Comparison of ENCODE assay signal across 33 cellular contexts in the genomic region with DNA sequence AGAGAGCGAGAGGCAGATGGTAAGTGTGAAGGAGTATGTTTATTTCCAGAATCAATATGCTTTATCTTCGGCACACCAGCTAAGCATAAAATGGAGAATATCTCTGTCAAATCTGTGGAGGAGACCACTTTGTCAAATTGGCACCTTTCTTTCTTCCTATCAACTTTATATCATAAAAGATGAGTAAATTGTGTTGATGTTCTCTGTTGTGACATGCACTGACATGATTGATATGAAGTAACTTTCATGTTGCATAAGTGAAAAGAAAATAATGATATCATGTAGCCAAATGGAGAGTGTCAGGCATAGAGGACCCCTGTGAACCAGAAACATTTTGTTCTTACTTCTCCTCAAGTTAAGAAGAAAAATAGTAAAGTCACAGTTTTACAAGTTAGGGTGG.
"Had no signal": no experiment of that assay in that cellular context is flagged by ENCODE, and none has a peak within 500 bp of the region (broad histone marks: within the 10 kb centered on the region; RNA-seq: fewer than 3 reads in every experiment).

No MANE protein-coding gene starts in this region.

- H3K27ac Mint-ChIP-seq: activated CD4-positive, alpha-beta memory T cell treated with anti-CD3 and anti-CD28 coated beads, Interleukin-2, amount 10 ng/mL, durations not matched to agents 7 days and 5 days; activated CD4-positive, alpha-beta T cell treated with anti-CD3 and anti-CD28 coated beads for 36 hours; activated CD4-positive, alpha-beta T cell treated with anti-CD3 and anti-CD28 coated beads, Interleukin-2, amount 10 ng/mL, durations not matched to agents 7 days and 5 days; activated CD8-positive, alpha-beta memory T cell treated with anti-CD3 and anti-CD28 coated beads, Interleukin-2, amount 10 ng/mL, durations not matched to agents 7 days and 5 days; activated CD8-positive, alpha-beta T cell treated with anti-CD3 and anti-CD28 coated beads, Interleukin-2, amount 10 ng/mL, durations not matched to agents 7 days and 5 days; activated naive CD4-positive, alpha-beta T cell treated with anti-CD3 and anti-CD28 coated beads, Interleukin-2, amount 10 ng/mL, durations not matched to agents 7 days and 5 days; activated naive CD4-positive, alpha-beta T cell treated with anti-CD3 and anti-CD28 coated beads, Interleukin-2, amount 50 U/mL, for 24 hours; activated naive CD8-positive, alpha-beta T cell treated with anti-CD3 and anti-CD28 coated beads for 36 hours; activated T-cell treated with anti-CD3 and anti-CD28 coated beads, Interleukin-2, amount 50 U/mL, for 24 hours; activated T-helper 2 cell treated with anti-CD3 and anti-CD28 coated beads, Interferon-gamma antibody, Interleukin-2, Interleukin-4, amounts not matched to agents 10 μg/mL and 5 μg/mL and 100 μg/mL, durations not matched to agents 14 hours and 24 hours and 36 hours; T-helper 1 cell treated with Interleukin-12 subunit alpha and Interleukin-12 subunit beta and Interleukin-4 antibody, amounts not matched to agents 30 μg/mL and 1 μg/mL, for 36 hours; T-helper 2 cell treated with Interferon-gamma antibody and Interleukin-4, amounts not matched to agents 5 μg/mL and 100 μg/mL, for 36 hours had no signal

- ATAC-seq: activated CD4-positive, alpha-beta T cell treated with anti-CD3 and anti-CD28 coated beads for 36 hours; activated CD4-positive, CD25-positive, alpha-beta regulatory T cell treated with anti-CD3 and anti-CD28 coated beads, Interleukin-2, amount 50 U/mL, for 24 hours; activated CD8-positive, alpha-beta memory T cell treated with anti-CD3 and anti-CD28 coated beads, Interleukin-2, amount 10 ng/mL, durations not matched to agents 7 days and 5 days; activated CD8-positive, alpha-beta T cell treated with anti-CD3 and anti-CD28 coated beads, Interleukin-2, amount 10 ng/mL, durations not matched to agents 7 days and 5 days; body of pancreas had no signal

- H3K4me3 Mint-ChIP-seq: activated CD4-positive, alpha-beta memory T cell treated with anti-CD3 and anti-CD28 coated beads, Interleukin-2, amount 10 ng/mL, durations not matched to agents 7 days and 5 days; activated CD4-positive, alpha-beta T cell treated with anti-CD3 and anti-CD28 coated beads for 36 hours; activated CD4-positive, alpha-beta T cell treated with anti-CD3 and anti-CD28 coated beads, Interleukin-2, amount 10 ng/mL, durations not matched to agents 7 days and 5 days; activated CD8-positive, alpha-beta memory T cell treated with anti-CD3 and anti-CD28 coated beads, Interleukin-2, amount 10 ng/mL, durations not matched to agents 7 days and 5 days; activated CD8-positive, alpha-beta T cell treated with anti-CD3 and anti-CD28 coated beads, Interleukin-2, amount 10 ng/mL, durations not matched to agents 7 days and 5 days; activated naive CD4-positive, alpha-beta T cell treated with anti-CD3 and anti-CD28 coated beads, Interleukin-2, amount 10 ng/mL, durations not matched to agents 7 days and 5 days; activated naive CD4-positive, alpha-beta T cell treated with anti-CD3 and anti-CD28 coated beads, Interleukin-2, amount 50 U/mL, for 24 hours; activated naive CD8-positive, alpha-beta T cell treated with anti-CD3 and anti-CD28 coated beads for 36 hours; activated T-cell treated with anti-CD3 and anti-CD28 coated beads, Interleukin-2, amount 50 U/mL, for 24 hours; T-helper 1 cell treated with Interleukin-12 subunit alpha and Interleukin-12 subunit beta and Interleukin-4 antibody, amounts not matched to agents 30 μg/mL and 1 μg/mL, for 36 hours; T-helper 2 cell treated with Interferon-gamma antibody and Interleukin-4, amounts not matched to agents 5 μg/mL and 100 μg/mL, for 36 hours had no signal

- H3K36me3 ChIP-seq: adrenal gland, brain microvascular endothelial cell had no signal

- H3K27ac ChIP-seq: adrenal gland, body of pancreas, brain microvascular endothelial cell, VCaP had no signal

- H3K9me3 ChIP-seq: adrenal gland, body of pancreas had no signal

- H3K4me3 ChIP-seq: adrenal gland, body of pancreas had no signal

- H3K36me3 Mint-ChIP-seq: activated CD8-positive, alpha-beta memory T cell treated with anti-CD3 and anti-CD28 coated beads, Interleukin-2, amount 10 ng/mL, durations not matched to agents 7 days and 5 days; activated naive CD4-positive, alpha-beta T cell treated with anti-CD3 and anti-CD28 coated beads, Interleukin-2, amount 10 ng/mL, durations not matched to agents 7 days and 5 days; activated naive CD4-positive, alpha-beta T cell treated with anti-CD3 and anti-CD28 coated beads, Interleukin-2, amount 50 U/mL, for 24 hours; activated naive CD8-positive, alpha-beta T cell treated with anti-CD3 and anti-CD28 coated beads for 36 hours had no signal

- H3K4me1 ChIP-seq: adrenal gland, body of pancreas had no signal

- H3K27me3 Mint-ChIP-seq: activated CD4-positive, alpha-beta memory T cell treated with anti-CD3 and anti-CD28 coated beads, Interleukin-2, amount 10 ng/mL, durations not matched to agents 7 days and 5 days; activated CD4-positive, alpha-beta T cell treated with anti-CD3 and anti-CD28 coated beads for 36 hours; activated CD4-positive, alpha-beta T cell treated with anti-CD3 and anti-CD28 coated beads, Interleukin-2, amount 10 ng/mL, durations not matched to agents 7 days and 5 days; activated CD8-positive, alpha-beta memory T cell treated with anti-CD3 and anti-CD28 coated beads, Interleukin-2, amount 10 ng/mL, durations not matched to agents 7 days and 5 days; activated naive CD4-positive, alpha-beta T cell treated with anti-CD3 and anti-CD28 coated beads, Interleukin-2, amount 10 ng/mL, durations not matched to agents 7 days and 5 days; activated naive CD4-positive, alpha-beta T cell treated with anti-CD3 and anti-CD28 coated beads, Interleukin-2, amount 50 U/mL, for 24 hours; activated naive CD8-positive, alpha-beta T cell treated with anti-CD3 and anti-CD28 coated beads for 36 hours; activated T-cell treated with anti-CD3 and anti-CD28 coated beads, Interleukin-2, amount 50 U/mL, for 24 hours had no signal

- H3K27me3 ChIP-seq: adrenal gland, body of pancreas, brain microvascular endothelial cell had no signal

- H3K4me1 Mint-ChIP-seq: activated CD4-positive, alpha-beta memory T cell treated with anti-CD3 and anti-CD28 coated beads, Interleukin-2, amount 10 ng/mL, durations not matched to agents 7 days and 5 days; activated CD4-positive, alpha-beta T cell treated with anti-CD3 and anti-CD28 coated beads for 36 hours; activated CD4-positive, alpha-beta T cell treated with anti-CD3 and anti-CD28 coated beads, Interleukin-2, amount 10 ng/mL, durations not matched to agents 7 days and 5 days; activated CD8-positive, alpha-beta memory T cell treated with anti-CD3 and anti-CD28 coated beads, Interleukin-2, amount 10 ng/mL, durations not matched to agents 7 days and 5 days; activated naive CD4-positive, alpha-beta T cell treated with anti-CD3 and anti-CD28 coated beads, Interleukin-2, amount 10 ng/mL, durations not matched to agents 7 days and 5 days; activated naive CD4-positive, alpha-beta T cell treated with anti-CD3 and anti-CD28 coated beads, Interleukin-2, amount 50 U/mL, for 24 hours; activated naive CD8-positive, alpha-beta T cell treated with anti-CD3 and anti-CD28 coated beads for 36 hours had no signal

- H3K9me3 Mint-ChIP-seq: activated naive CD8-positive, alpha-beta T cell treated with anti-CD3 and anti-CD28 coated beads for 36 hours; T-helper 1 cell treated with Interleukin-12 subunit alpha and Interleukin-12 subunit beta and Interleukin-4 antibody, amounts not matched to agents 30 μg/mL and 1 μg/mL, for 36 hours had no signal

- DNase-seq: activated CD4-positive, alpha-beta memory T cell treated with anti-CD3 and anti-CD28 coated beads, Interleukin-2, amount 10 ng/mL, durations not matched to agents 7 days and 5 days; activated CD4-positive, alpha-beta T cell treated with anti-CD3 and anti-CD28 coated beads for 1 hour; activated CD4-positive, alpha-beta T cell treated with anti-CD3 and anti-CD28 coated beads for 36 hours; activated CD4-positive, alpha-beta T cell treated with anti-CD3 and anti-CD28 coated beads for 48 hours; activated CD4-positive, alpha-beta T cell treated with anti-CD3 and anti-CD28 coated beads, Interleukin-2, amount 10 ng/mL, durations not matched to agents 7 days and 5 days; activated CD4-positive, alpha-beta T cell treated with anti-CD3 and anti-CD28 coated beads, Interleukin-2, amount 50 U/mL, for 48 hours; activated CD4-positive, CD25-positive, alpha-beta regulatory T cell; activated CD8-positive, alpha-beta memory T cell treated with anti-CD3 and anti-CD28 coated beads for 24 hours; activated CD8-positive, alpha-beta memory T cell treated with anti-CD3 and anti-CD28 coated beads, Interleukin-2, amount 10 ng/mL, durations not matched to agents 7 days and 5 days; activated CD8-positive, alpha-beta memory T cell treated with anti-CD3 and anti-CD28 coated beads, Interleukin-2, amount 50 U/mL, for 48 hours; activated CD8-positive, alpha-beta T cell treated with anti-CD3 and anti-CD28 coated beads, Interleukin-2, amount 10 ng/mL, durations not matched to agents 7 days and 5 days; activated effector memory CD4-positive, alpha-beta T cell treated with Interleukin-2 at 50 U/mL for 16 hours; activated gamma-delta T cell; activated naive CD4-positive, alpha-beta T cell treated with anti-CD3 and anti-CD28 coated beads, Interleukin-2, amount 10 ng/mL, durations not matched to agents 7 days and 5 days; activated naive CD4-positive, alpha-beta T cell treated with Interleukin-2 at 50 U/mL for 16 hours; activated naive CD8-positive, alpha-beta T cell treated with anti-CD3 and anti-CD28 coated beads for 36 hours; activated T-cell treated with anti-CD3 and anti-CD28 coated beads, Interleukin-2, amount 50 U/mL, for 24 hours; adrenal gland; amniotic stem cell; aorta; body of pancreas; brain microvascular endothelial cell; central memory CD4-positive, alpha-beta T cell; SW 1271; T-helper 1 cell; T-helper 2 cell; T-helper 9 cell had no signal
